8 cellular contexts compared by ENCODE assay signal in the genomic region with DNA sequence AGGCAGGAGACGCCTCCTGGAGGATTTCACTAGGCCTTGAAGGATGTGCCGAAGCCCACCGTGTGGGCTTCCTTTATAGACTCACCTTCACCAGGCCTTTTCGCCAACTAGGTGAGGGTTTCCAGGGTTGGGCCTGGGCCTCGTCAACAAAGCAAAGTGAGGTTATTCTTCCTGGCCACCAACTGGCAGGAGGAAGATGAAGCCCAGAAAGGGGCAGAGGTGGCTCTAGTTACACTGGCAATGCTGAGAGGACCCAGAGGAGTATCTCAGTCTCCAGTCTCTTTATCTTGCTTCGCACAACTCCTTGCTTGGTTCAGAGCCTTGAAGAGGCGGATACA. TPM values are rescaled to one million over a fixed set of nuclear protein-coding genes. Genes with fewer than 3 reads are reported as not detected.
DNase-seq lines count a peak whose midpoint lies in the region; ATAC-seq and TF ChIP-seq lines count a peak whose summit lies in the region.

No MANE protein-coding gene starts in this region.

- no peak overlapping the region for H3K9ac ChIP-seq in smooth muscle cell (ENCODE audit: low read depth)

- POLR2A ChIA-PET in WTC11 (lab: Charles Lee), result no interaction called here

- H3K27me3 ChIP-seq in right cardiac atrium (ENCODE audit: control insufficient read depth, insufficient read depth) (no peaks in the 10 kb centered on the region), smooth muscle cell (ENCODE audit: low read depth) (no peaks in the 10 kb centered on the region), BE2C (no peaks in the 10 kb centered on the region)

- peaks cover 5% of the 10 kb centered on the region for H3F3A ChIP-seq in smooth muscle cell (ENCODE audit: low read depth)

- peak overlapping the region; percentile 64 for H3K4me2 ChIP-seq in smooth muscle cell

- H3K4me1 Mint-ChIP-seq in HFFc6 (ENCODE audit: low read depth) (peaks cover 38% of the 10 kb centered on the region), WTC11 (peaks cover 12% of the 10 kb centered on the region)

- 51% methylated on average over 7 of the region's 7 CpGs for WGBS in right cardiac atrium
- 66% methylated on average over 7 of the region's 7 CpGs for WGBS in smooth muscle cell (ENCODE audit: low lambda C conversion rate)

- peak overlapping the region; percentile 72; the same call in 1 of the 2 replicates for H3K27ac Mint-ChIP-seq in HFFc6
- H3K27ac Mint-ChIP-seq in WTC11, result no peak overlapping the region

- H3K36me3 Mint-ChIP-seq in HFFc6 (ENCODE audit: low read depth) (0 out of 2 replicates have a peak, but pooled peaks cover 5% of the 10 kb centered on the region), WTC11 (no peaks in the 10 kb centered on the region)

- CTCF ChIA-PET in WTC11 (lab: Charles Lee), result interaction anchor here (1.3 to 5.0 kb wide), 6 partner anchors 15 to 285 kb away, joined by 3 to 25 read pairs (median 8); no protein-coding TSS in a partner anchor

- H3K27me3 Mint-ChIP-seq in HFFc6 (ENCODE audit: insufficient read depth) (peaks cover 30% of the 10 kb centered on the region), WTC11 (ENCODE audit: low read depth) (peaks cover 16% of the 10 kb centered on the region)

- peaks cover 32% of the 10 kb centered on the region for H4K20me1 ChIP-seq in smooth muscle cell (ENCODE audit: low read depth)

- DNase-seq in HFFc6 (no peak), WTC11 (ENCODE audit: low spot score) (no peak), right cardiac atrium (no peak), smooth muscle cell (lab: John Stamatoyannopoulos, UW; ENCODE audit: unreplicated experiment) (no peak), 8988T (no peak), kidney tubule cell (ENCODE audit: low spot score) (no peak), BE2C (no peak), AG08396 (ENCODE audit: low spot score) (no peak)

- H2AFZ ChIP-seq in smooth muscle cell (ENCODE audit: low read depth), result no peak overlapping the region

- H3K27ac ChIP-seq in right cardiac atrium (ENCODE audit: low read length) (peak overlapping the region; percentile 70), smooth muscle cell (ENCODE audit: low read depth) (peak overlapping the region; percentile 38)

- ATAC-seq in WTC11 (0 out of 2 replicates have a peak, but pooled peaks have one; percentile 1), right cardiac atrium (no peak)

- H3K9me3 Mint-ChIP-seq in HFFc6, result 0 out of 2 replicates have a peak, but pooled peaks cover 4% of the 10 kb centered on the region
- H3K9me3 Mint-ChIP-seq in WTC11, result no peaks in the 10 kb centered on the region

- H3K4me3 Mint-ChIP-seq in HFFc6 (peak overlapping the region; percentile 9; the same call in 1 of the 2 replicates), WTC11 (peak overlapping the region; percentile 50)

- H3K79me2 ChIP-seq in smooth muscle cell (ENCODE audit: low read depth), result peaks cover 16% of the 10 kb centered on the region

- H3K9me3 ChIP-seq in right cardiac atrium (ENCODE audit: control insufficient read depth, low read length) (no peaks in the 10 kb centered on the region), smooth muscle cell (replicated peaks; ENCODE audit: low read depth) (no peaks in the 10 kb centered on the region), BE2C (no peaks in the 10 kb centered on the region)

- TF ChIP-seq CTCF in HFFc6 (IDR thresholded peaks at IDR 0.05) (no peak), WTC11 (IDR thresholded peaks at IDR 0.05) (no peak), smooth muscle cell (IDR thresholded peaks at IDR 0.05; ENCODE audit: borderline replicate concordance, insufficient read depth, poor library complexity, severe bottlenecking) (no peak), BE2C (IDR thresholded peaks at IDR 0.05; ENCODE audit: low read depth, low read length) (no peak)

- no peaks in the 10 kb centered on the region for H3K4me1 ChIP-seq in right cardiac atrium (ENCODE audit: control insufficient read depth, insufficient read depth, low read length)
- peaks cover 5% of the 10 kb centered on the region for H3K4me1 ChIP-seq in smooth muscle cell (ENCODE audit: low read depth)
- 0 out of 2 replicates have a peak, but pooled peaks cover 3% of the 10 kb centered on the region for H3K4me1 ChIP-seq in BE2C

- H3K36me3 ChIP-seq in smooth muscle cell (ENCODE audit: low read depth) (no peaks in the 10 kb centered on the region), BE2C (no peaks in the 10 kb centered on the region)

- intact Hi-C loops in right cardiac atrium (cut with DNase I), result no loop called here

- H3K4me3 ChIP-seq in right cardiac atrium (ENCODE audit: low read length) (no peak overlapping the region), smooth muscle cell (no peak overlapping the region), BE2C (ENCODE audit: low read depth, low read length) (no peak overlapping the region; the same call in 1 of the 2 replicates)

TF ChIP-seq in WTC11, 78 proteins besides CTCF, POLR2A, EP300 and RAD21:
- TF ChIP-seq NFYB (CRISPR knock-in tag; conservative IDR thresholded peaks at IDR 0.05; ENCODE audit: low read depth) (no peak), GTF2I (CRISPR knock-in tag; conservative IDR thresholded peaks at IDR 0.05) (no peak), EMX1 (CRISPR knock-in tag; IDR thresholded peaks at IDR 0.05) (no peak), TP53 (CRISPR knock-in tag; IDR thresholded peaks at IDR 0.05) (no peak), NR2C2 (CRISPR knock-in tag; IDR thresholded peaks at IDR 0.05) (no peak), RORB (CRISPR knock-in tag; IDR thresholded peaks at IDR 0.05) (no peak), JAZF1 (CRISPR knock-in tag; IDR thresholded peaks at IDR 0.05) (no peak), ATF1 (CRISPR knock-in tag; IDR thresholded peaks at IDR 0.05) (no peak), ZNF121 (CRISPR knock-in tag; IDR thresholded peaks at IDR 0.05) (no peak), KAT7 (CRISPR knock-in tag; IDR thresholded peaks at IDR 0.05; ENCODE audit: borderline replicate concordance) (no peak)
- TF ChIP-seq, protein P1, sequence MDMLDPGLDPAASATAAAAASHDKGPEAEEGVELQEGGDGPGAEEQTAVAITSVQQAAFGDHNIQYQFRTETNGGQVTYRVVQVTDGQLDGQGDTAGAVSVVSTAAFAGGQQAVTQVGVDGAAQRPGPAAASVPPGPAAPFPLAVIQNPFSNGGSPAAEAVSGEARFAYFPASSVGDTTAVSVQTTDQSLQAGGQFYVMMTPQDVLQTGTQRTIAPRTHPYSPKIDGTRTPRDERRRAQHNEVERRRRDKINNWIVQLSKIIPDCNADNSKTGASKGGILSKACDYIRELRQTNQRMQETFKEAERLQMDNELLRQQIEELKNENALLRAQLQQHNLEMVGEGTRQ (CRISPR knock-in tag; IDR thresholded peaks at IDR 0.05), result no peak
- TF ChIP-seq, protein P2, sequence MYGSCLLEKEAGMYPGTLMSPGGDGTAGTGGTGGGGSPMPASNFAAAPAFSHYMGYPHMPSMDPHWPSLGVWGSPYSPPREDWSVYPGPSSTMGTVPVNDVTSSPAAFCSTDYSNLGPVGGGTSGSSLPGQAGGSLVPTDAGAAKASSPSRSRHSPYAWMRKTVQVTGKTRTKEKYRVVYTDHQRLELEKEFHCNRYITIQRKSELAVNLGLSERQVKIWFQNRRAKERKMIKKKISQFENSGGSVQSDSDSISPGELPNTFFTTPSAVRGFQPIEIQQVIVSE (CRISPR knock-in tag; IDR thresholded peaks at IDR 0.05; ENCODE audit: borderline replicate concordance), result no peak
- TF ChIP-seq, protein P3, sequence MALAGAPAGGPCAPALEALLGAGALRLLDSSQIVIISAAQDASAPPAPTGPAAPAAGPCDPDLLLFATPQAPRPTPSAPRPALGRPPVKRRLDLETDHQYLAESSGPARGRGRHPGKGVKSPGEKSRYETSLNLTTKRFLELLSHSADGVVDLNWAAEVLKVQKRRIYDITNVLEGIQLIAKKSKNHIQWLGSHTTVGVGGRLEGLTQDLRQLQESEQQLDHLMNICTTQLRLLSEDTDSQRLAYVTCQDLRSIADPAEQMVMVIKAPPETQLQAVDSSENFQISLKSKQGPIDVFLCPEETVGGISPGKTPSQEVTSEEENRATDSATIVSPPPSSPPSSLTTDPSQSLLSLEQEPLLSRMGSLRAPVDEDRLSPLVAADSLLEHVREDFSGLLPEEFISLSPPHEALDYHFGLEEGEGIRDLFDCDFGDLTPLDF (CRISPR knock-in tag; IDR thresholded peaks at IDR 0.05), result no peak
- TF ChIP-seq, protein P4, sequence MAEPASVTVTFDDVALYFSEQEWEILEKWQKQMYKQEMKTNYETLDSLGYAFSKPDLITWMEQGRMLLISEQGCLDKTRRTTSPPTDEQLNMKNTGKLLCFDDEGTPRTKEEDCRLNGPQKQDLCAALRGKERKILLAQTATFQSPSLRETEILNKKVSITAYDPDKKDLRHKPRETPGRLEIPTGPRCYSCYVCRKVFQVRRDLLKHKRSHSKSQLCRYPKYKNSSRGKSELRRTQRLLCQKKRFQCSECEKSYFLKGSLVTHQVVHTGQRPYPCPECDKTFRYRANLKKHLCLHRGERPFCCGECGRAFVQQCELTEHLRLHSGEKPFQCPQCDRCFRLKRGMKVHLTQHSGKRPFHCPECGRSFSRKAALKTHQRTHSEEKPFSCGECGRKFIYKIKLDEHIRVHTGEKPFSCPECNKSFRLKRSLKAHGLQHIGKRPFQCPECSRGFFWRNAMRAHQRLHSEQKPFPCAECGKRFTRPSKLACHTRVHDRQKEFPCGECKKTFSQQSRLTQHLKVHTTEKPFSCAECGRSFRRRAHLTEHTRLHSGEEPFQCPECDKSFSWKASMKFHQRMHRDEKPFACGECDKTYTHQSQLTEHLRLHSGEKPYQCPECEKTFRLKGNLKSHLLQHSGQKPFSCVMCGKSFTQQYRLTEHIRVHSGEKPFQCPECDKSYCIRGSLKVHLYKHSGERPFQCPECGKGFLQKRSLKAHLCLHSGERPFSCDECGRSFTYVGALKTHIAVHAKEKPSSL (CRISPR knock-in tag; conservative IDR thresholded peaks at IDR 0.05), result no peak

RNA-seq across cellular contexts. Expression of a gene that starts 0.4 kb away (rescaled TPM):
- 1 to 10 TPM; 6.2 to 7.7 (median 7.0) TPM for total RNA-seq in HFFc6 (2021; fragmentation: NEBNext Ultra II Directional; extraction: Animal tissue kit (Norgen Biotek cat#: 25700))
- total RNA-seq in WTC11 (2021) (5.7 to 6.7 TPM (median 5.9 TPM) in 3 replicates), right cardiac atrium (10 to 100 TPM in 1 of 4 donors, 1 to 10 TPM in 3; 3.9 to 11.2 (median 7.0) TPM), smooth muscle cell (4.3 and 4.8 TPM in 2 replicates)
- polyA plus RNA-seq in right cardiac atrium (4.1 TPM), smooth muscle cell (5.5 and 9.4 TPM in 2 replicates)
- polyA plus RNA-seq in BE2C (2012; ENCODE audit: insufficient read depth, insufficient read length, low read depth), result 7.5 TPM
